In the genomic region with DNA sequence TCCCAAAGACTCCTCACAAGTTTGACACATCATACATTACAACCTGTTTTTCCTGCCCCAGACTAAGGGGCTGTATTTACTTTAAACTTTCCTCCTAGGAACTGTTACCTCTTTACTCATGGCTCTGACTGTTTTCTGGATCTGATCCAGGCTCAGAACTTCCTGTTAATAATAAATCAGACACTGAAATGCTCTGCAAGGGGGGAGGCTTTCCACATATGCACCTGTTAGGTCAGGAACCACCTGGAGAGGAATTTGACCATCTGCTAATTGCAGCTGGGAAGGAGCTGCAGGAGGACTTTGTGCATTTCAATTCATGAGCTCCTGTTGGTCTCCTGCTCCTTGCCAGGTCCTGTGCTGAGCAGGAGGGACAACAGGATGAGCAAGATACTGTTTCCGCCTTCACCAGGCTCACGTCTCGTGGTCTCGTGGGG, we compare ENCODE assay signal across 15 cellular contexts.
DNase-seq lines count a peak whose midpoint lies in the region; ATAC-seq and TF ChIP-seq lines count a peak whose summit lies in the region.
"Had no signal": no experiment of that assay in that cellular context is flagged by ENCODE, and none has a peak within 500 bp of the region (broad histone marks: within the 10 kb centered on the region; RNA-seq: fewer than 3 reads in every experiment).

No MANE protein-coding gene starts in this region.

- CTCF ChIA-PET in A673 (lab: Charles Lee) = no interaction called here

- H2AFZ ChIP-seq in hepatocyte = no peak overlapping the region

- H3K9me3 ChIP-seq in A673 (ENCODE audit: low read depth, low read length, poor library complexity, severe bottlenecking) (no peaks in the 10 kb centered on the region), hepatocyte (ENCODE audit: low read depth) (no peaks in the 10 kb centered on the region)
- H3K9me3 ChIP-seq: gastroesophageal sphincter had no signal

- WGBS in hepatocyte (ENCODE audit: low lambda C conversion rate, missing lambda C conversion rate) = 68% methylated on average over 3 of the region's 4 CpGs

- H3K27ac ChIP-seq in A673 (ENCODE audit: low read depth, low read length, poor library complexity, severe bottlenecking) (no peak overlapping the region), hepatocyte (no peak overlapping the region)
- H3K27ac ChIP-seq: gastroesophageal sphincter had no signal

- H3K27me3 Mint-ChIP-seq in stimulated activated naive B cell treated with anti-CD40 and anti-IgM and Interleukin-4, amounts not matched to agents 10 μg/mL and 1 μg/mL and 100 μg/mL, for 72 hours = no peaks in the 10 kb centered on the region
- H3K27me3 Mint-ChIP-seq: stimulated activated memory B cell treated with anti-CD40 and anti-IgM and Interleukin-4, amounts not matched to agents 10 μg/mL and 1 μg/mL and 100 μg/mL, for 72 hours had no signal

- no peak for TF ChIP-seq CTCF in A673 (conservative IDR thresholded peaks at IDR 0.05; ENCODE audit: low read depth, low read length)
- TF ChIP-seq CTCF in hepatocyte (IDR thresholded peaks at IDR 0.05; ENCODE audit: poor library complexity) = no peak

- peak; percentile 13 for DNase-seq in A673 (ENCODE audit: low spot score)
- DNase-seq in HT-29 (ENCODE audit: low spot score) = peak; percentile 42
- peak; percentile 66 for DNase-seq in SHP77 treated with DMSO at 0.1 percent for 48 hours (lab: John Stamatoyannopoulos, UW)
- peak; percentile 34 for DNase-seq in hepatocyte (ENCODE audit: low spot score)
- no peak for DNase-seq in activated gamma-delta T cell (lab: John Stamatoyannopoulos, UW)
- no peak for DNase-seq in Kasumi-1 (lab: John Stamatoyannopoulos, UW)
- no peak for DNase-seq in stimulated activated naive B cell treated with anti-CD40 and anti-IgM and Interleukin-4, amounts not matched to agents 10 μg/mL and 1 μg/mL and 100 μg/mL, for 72 hours
- DNase-seq in left cardiac atrium = no peak
- DNase-seq: effector CD4-positive, alpha-beta T cell; retina; stimulated activated CD4-positive, alpha-beta T cell treated with anti-CD3 and anti-CD28 coated beads, Interleukin-4, amount 100 ng/mL, for 1 hour had no signal

- H3K4me3 Mint-ChIP-seq in stimulated activated naive B cell treated with anti-CD40 and anti-IgM and Interleukin-4, amounts not matched to agents 10 μg/mL and 1 μg/mL and 100 μg/mL, for 72 hours = no peak overlapping the region
- H3K4me3 Mint-ChIP-seq: activated T-helper 1 cell treated with anti-CD3 and anti-CD28 coated beads, Interleukin-12 subunit alpha, Interleukin-12 subunit beta, Interleukin-2, Interleukin-4 antibody, amounts not matched to agents 30 ng/mL and 10 ng/mL and 1 ng/mL, durations not matched to agents 14 hours and 24 hours and 36 hours; stimulated activated memory B cell treated with anti-CD40 and anti-IgM and Interleukin-4, amounts not matched to agents 10 μg/mL and 1 μg/mL and 100 μg/mL, for 72 hours; T-helper 2 cell treated with Interferon-gamma antibody and Interleukin-4, amounts not matched to agents 5 μg/mL and 100 μg/mL, for 36 hours had no signal

- H4K20me1 ChIP-seq in hepatocyte (ENCODE audit: insufficient read depth, poor library complexity, severe bottlenecking) = no peaks in the 10 kb centered on the region

- H3K4me2 ChIP-seq in hepatocyte = no peak overlapping the region

- H3K9me3 Mint-ChIP-seq in stimulated activated naive B cell treated with anti-CD40 and anti-IgM and Interleukin-4, amounts not matched to agents 10 μg/mL and 1 μg/mL and 100 μg/mL, for 72 hours = peaks cover 2 to 3% of the 10 kb centered on the region in 2 donors
- H3K9me3 Mint-ChIP-seq: activated T-helper 1 cell treated with anti-CD3 and anti-CD28 coated beads, Interleukin-12 subunit alpha, Interleukin-12 subunit beta, Interleukin-2, Interleukin-4 antibody, amounts not matched to agents 30 ng/mL and 10 ng/mL and 1 ng/mL, durations not matched to agents 14 hours and 24 hours and 36 hours; T-helper 2 cell treated with Interferon-gamma antibody and Interleukin-4, amounts not matched to agents 5 μg/mL and 100 μg/mL, for 36 hours had no signal

- no TSS peak for BruUV-seq in A673 (replicated peaks; lab: Mats Ljungman, UMichigan)

- intact Hi-C loops in A673 (cut with micrococcal nuclease; ENCODE audit: unreplicated experiment) = no loop called here
- intact Hi-C loops in left cardiac atrium (cut with DNase I) = no loop called here

- no peak overlapping the region for H3K4me3 ChIP-seq in A673 (ENCODE audit: low read depth, low read length, poor library complexity, severe bottlenecking)
- no peak overlapping the region for H3K4me3 ChIP-seq in hepatocyte
- H3K4me3 ChIP-seq: gastroesophageal sphincter had no signal

- no peaks in the 10 kb centered on the region for H3K9me2 ChIP-seq in hepatocyte (replicated peaks; ENCODE audit: insufficient read depth)

- no peak overlapping the region for H3K27ac Mint-ChIP-seq in stimulated activated naive B cell treated with anti-CD40 and anti-IgM and Interleukin-4, amounts not matched to agents 10 μg/mL and 1 μg/mL and 100 μg/mL, for 72 hours
- H3K27ac Mint-ChIP-seq: activated T-helper 1 cell treated with anti-CD3 and anti-CD28 coated beads, Interleukin-12 subunit alpha, Interleukin-12 subunit beta, Interleukin-2, Interleukin-4 antibody, amounts not matched to agents 30 ng/mL and 10 ng/mL and 1 ng/mL, durations not matched to agents 14 hours and 24 hours and 36 hours; stimulated activated memory B cell treated with anti-CD40 and anti-IgM and Interleukin-4, amounts not matched to agents 10 μg/mL and 1 μg/mL and 100 μg/mL, for 72 hours; T-helper 2 cell treated with Interferon-gamma antibody and Interleukin-4, amounts not matched to agents 5 μg/mL and 100 μg/mL, for 36 hours had no signal

- no peak for ATAC-seq in stimulated activated naive B cell treated with anti-CD40 and anti-IgM and Interleukin-4, amounts not matched to agents 10 μg/mL and 1 μg/mL and 100 μg/mL, for 72 hours (replicated peaks)
- ATAC-seq in left cardiac atrium = no peak
- ATAC-seq: gastroesophageal sphincter; stimulated activated memory B cell treated with anti-CD40 and anti-IgM and Interleukin-4, amounts not matched to agents 10 μg/mL and 1 μg/mL and 100 μg/mL, for 72 hours had no signal

- H3K36me3 ChIP-seq in A673 (ENCODE audit: insufficient read depth, low read length, poor library complexity, severe bottlenecking) (no peaks in the 10 kb centered on the region), hepatocyte (replicated peaks; ENCODE audit: insufficient read depth, low read depth) (no peaks in the 10 kb centered on the region)
- H3K36me3 ChIP-seq: gastroesophageal sphincter had no signal

- POLR2A ChIA-PET in A673 (lab: Charles Lee; ENCODE audit: low non-redundant PET) = no interaction called here

- H3K4me1 ChIP-seq in A673 (ENCODE audit: insufficient read depth, low read length, poor library complexity, severe bottlenecking) = peaks cover 3% of the 10 kb centered on the region
- peaks cover 7% of the 10 kb centered on the region for H3K4me1 ChIP-seq in hepatocyte (ENCODE audit: insufficient read depth)
- H3K4me1 ChIP-seq: gastroesophageal sphincter had no signal

- H3K36me3 Mint-ChIP-seq in stimulated activated naive B cell treated with anti-CD40 and anti-IgM and Interleukin-4, amounts not matched to agents 10 μg/mL and 1 μg/mL and 100 μg/mL, for 72 hours = no peaks in the 10 kb centered on the region
- H3K36me3 Mint-ChIP-seq: stimulated activated memory B cell treated with anti-CD40 and anti-IgM and Interleukin-4, amounts not matched to agents 10 μg/mL and 1 μg/mL and 100 μg/mL, for 72 hours had no signal

- H3K4me1 Mint-ChIP-seq in stimulated activated naive B cell treated with anti-CD40 and anti-IgM and Interleukin-4, amounts not matched to agents 10 μg/mL and 1 μg/mL and 100 μg/mL, for 72 hours = no peaks in the 10 kb centered on the region
- H3K4me1 Mint-ChIP-seq: stimulated activated memory B cell treated with anti-CD40 and anti-IgM and Interleukin-4, amounts not matched to agents 10 μg/mL and 1 μg/mL and 100 μg/mL, for 72 hours had no signal

- no peaks in the 10 kb centered on the region for H3K27me3 ChIP-seq in A673 (replicated peaks; ENCODE audit: insufficient read depth, low read depth, low read length, poor library complexity)
- H3K27me3 ChIP-seq in hepatocyte = no peaks in the 10 kb centered on the region
- H3K27me3 ChIP-seq: gastroesophageal sphincter had no signal

- no peaks in the 10 kb centered on the region for H3K79me2 ChIP-seq in hepatocyte

Comparison
In these comparisons a context has a peak if more than half of its experiments do, and no peak if none do; other contexts are left out.
1. DNase-seq: peak in A673 (single experiment), HT-29 (single experiment), SHP77 treated with DMSO at 0.1 percent for 48 hours (single experiment) and hepatocyte (single experiment); none in activated gamma-delta T cell (single experiment), Kasumi-1 (0 of 2), stimulated activated naive B cell treated with anti-CD40 and anti-IgM and Interleukin-4, amounts not matched to agents 10 μg/mL and 1 μg/mL and 100 μg/mL, for 72 hours (single experiment) and left cardiac atrium (single experiment).